Comparison of ENCODE assay signal across 1 cellular context in the genomic region with DNA sequence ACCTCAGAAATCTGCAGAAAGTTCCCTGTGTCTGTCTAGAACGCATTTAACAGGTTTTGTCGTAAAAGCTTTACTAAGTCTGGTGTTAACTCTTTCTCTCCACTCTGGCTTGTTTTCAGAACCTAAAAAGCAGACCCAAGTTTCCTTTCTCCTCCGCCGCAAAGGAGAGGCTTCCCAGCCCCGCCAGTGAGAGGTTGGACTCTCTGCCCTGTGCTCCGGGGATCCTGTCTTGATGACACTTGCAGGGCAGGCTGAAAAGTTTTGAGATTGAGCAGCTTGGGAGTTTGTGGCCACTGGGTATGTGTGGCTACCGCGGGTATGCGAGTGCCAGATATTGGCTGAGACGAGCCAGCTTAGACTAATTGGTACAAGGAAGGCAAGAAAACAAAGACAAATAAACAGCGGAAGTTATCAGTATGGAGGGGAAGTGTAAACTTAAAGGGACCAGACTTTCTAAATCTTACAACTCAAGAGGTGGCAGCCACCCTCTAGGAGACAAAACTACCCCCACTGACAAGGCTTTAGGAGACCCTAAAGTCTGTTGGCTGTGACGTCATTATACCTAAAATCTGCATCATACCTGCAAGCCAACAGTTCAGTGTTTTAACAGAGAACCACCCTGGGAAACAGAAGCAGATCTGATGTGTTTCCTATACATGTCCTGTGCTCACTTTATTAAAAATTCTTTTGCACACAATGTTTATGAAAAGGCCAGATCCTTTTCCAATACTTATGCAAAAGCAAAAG.
TF ChIP-seq lines count a peak whose summit lies in the region.

No MANE protein-coding gene starts in this region.

TF ChIP-seq in HepG2, 621 proteins besides CTCF, POLR2A, EP300 and RAD21:
- TF ChIP-seq ATF7 (IDR thresholded peaks at IDR 0.05) (peak; percentile 92), ATF7 (CRISPR knock-in tag; IDR thresholded peaks at IDR 0.05) (no peak), CREB1 (IDR thresholded peaks at IDR 0.05) (peak; percentile 95), CREB1 (CRISPR knock-in tag; IDR thresholded peaks at IDR 0.05) (no peak), NR1H2 (CRISPR knock-in tag; IDR thresholded peaks at IDR 0.05; ENCODE audit: borderline replicate concordance, low read depth) (no peak)
